ENCODE assay signal across 8 cellular contexts in genomic region chr13:37059848-37060192, GRCh38. TPM values are rescaled to one million over a fixed set of nuclear protein-coding genes. Genes with fewer than 3 reads are reported as not detected.
A peak's percentile ranks its signal among the peaks of the same experiment; 100 is the strongest.
DNase-seq lines count a peak whose midpoint lies in the region; ATAC-seq and TF ChIP-seq lines count a peak whose summit lies in the region.

No MANE protein-coding gene starts in this region.

- H4K20me1 ChIP-seq in Karpas-422 (ENCODE audit: insufficient read depth, low read depth, low read length), result no peaks in the 10 kb centered on the region

- H2AFZ ChIP-seq in Karpas-422 (ENCODE audit: low read length), result peak overlapping the region; percentile 83

- no peaks in the 10 kb centered on the region for H3K9me2 ChIP-seq in Karpas-422 (replicated peaks; ENCODE audit: insufficient read depth, low read length)

- no peak overlapping the region for H3K27ac ChIP-seq in Karpas-422 (ENCODE audit: low read length)

- peaks cover 5% of the 10 kb centered on the region for H3K36me3 ChIP-seq in Karpas-422 (ENCODE audit: insufficient read depth, low read length)

- H3K9me3 Mint-ChIP-seq in progenitor cell of endocrine pancreas (ENCODE audit: low read depth), result no peaks in the 10 kb centered on the region

- H3K36me3 Mint-ChIP-seq in progenitor cell of endocrine pancreas (ENCODE audit: insufficient read depth), result peaks cover 17% of the 10 kb centered on the region

- H3K4me1 Mint-ChIP-seq in progenitor cell of endocrine pancreas (ENCODE audit: low read depth), result peaks cover 6% of the 10 kb centered on the region

- H3K4me3 Mint-ChIP-seq in progenitor cell of endocrine pancreas (ENCODE audit: low read depth), result peak overlapping the region; percentile 90

- H3K9me3 ChIP-seq in Karpas-422 (ENCODE audit: low read length), result 0 out of 2 replicates have a peak, but pooled peaks cover 3% of the 10 kb centered on the region

- peak overlapping the region; percentile 77 for H3K4me3 ChIP-seq in AG09309 (ENCODE audit: control insufficient read depth, low read depth, low read length)
- peak overlapping the region; percentile 90 for H3K4me3 ChIP-seq in Karpas-422 (ENCODE audit: low read length)
- peak overlapping the region; percentile 85 for H3K4me3 ChIP-seq in epithelial cell of esophagus (ENCODE audit: low read length)

- H3K27ac Mint-ChIP-seq in progenitor cell of endocrine pancreas, result peak overlapping the region; percentile 99

- H3K79me2 ChIP-seq in Karpas-422 (ENCODE audit: low read length), result peaks cover 33% of the 10 kb centered on the region

- peak overlapping the region; percentile 89 for H3K4me2 ChIP-seq in Karpas-422 (ENCODE audit: low read depth, low read length, poor library complexity, severe bottlenecking)

- H3K9ac ChIP-seq in Karpas-422 (ENCODE audit: low read length), result peak overlapping the region; percentile 85

- H3K27me3 Mint-ChIP-seq in progenitor cell of endocrine pancreas, result no peaks in the 10 kb centered on the region

- DNase-seq in AG09309 (ENCODE audit: low read depth) (no peak), Karpas-422 (no peak), epithelial cell of esophagus (ENCODE audit: low read depth) (no peak), progenitor cell of endocrine pancreas (ENCODE audit: low spot score, unreplicated experiment) (no peak), NCI-H2196 treated with DMSO at 0.1 percent for 48 hours (lab: John Stamatoyannopoulos, UW; ENCODE audit: unreplicated experiment) (no peak), cerebellar nuclear complex (lab: John Stamatoyannopoulos, UW) (no peak)
- DNase-seq in activated CD4-positive, alpha-beta T cell treated with anti-CD3 and anti-CD28 coated beads, Interleukin-2, amount 50 U/mL, for 4 hours, result no peak

- TF ChIP-seq CTCF in AG09309 (IDR thresholded peaks at IDR 0.05; ENCODE audit: control insufficient read depth, insufficient read depth, low read depth, low read length, missing control alignments) (no peak), epithelial cell of esophagus (IDR thresholded peaks at IDR 0.05; ENCODE audit: insufficient read depth, low read depth, low read length, missing control alignments) (no peak), progenitor cell of endocrine pancreas (IDR thresholded peaks at IDR 0.05; ENCODE audit: unreplicated experiment) (no peak)

- ATAC-seq in GM19467 (IDR thresholded peaks at IDR 0.05; ENCODE audit: unreplicated experiment), result peak; percentile 26

- H3K4me1 ChIP-seq in Karpas-422 (ENCODE audit: low read length), result peaks cover 25% of the 10 kb centered on the region

- no peaks in the 10 kb centered on the region for H3K27me3 ChIP-seq in Karpas-422 (ENCODE audit: low read length)

RNA-seq across cellular contexts. Expression of gene SUPT20H, which starts 0.3 kb away (rescaled TPM):
- 46.1 and 95.5 TPM in 2 replicates for total RNA-seq in Karpas-422 (2014; rRNA removed; shearing (Covaris generic); ENCODE audit: low replicate concordance)
- 108 and 116 TPM in 2 replicates for total RNA-seq in progenitor cell of endocrine pancreas

RNA-seq across cellular contexts. Expression of gene CSNK1A1L, which starts 45.6 kb away (rescaled TPM):
- not detected in 2 replicates for total RNA-seq in Karpas-422 (2014; rRNA removed; shearing (Covaris generic); ENCODE audit: low replicate concordance)
- not detected in 2 replicates for total RNA-seq in progenitor cell of endocrine pancreas

RNA-seq across cellular contexts. Expression of gene EXOSC8, which starts 59.2 kb away (rescaled TPM):
- 49.4 and 75.2 TPM in 2 replicates for total RNA-seq in Karpas-422 (2014; rRNA removed; shearing (Covaris generic); ENCODE audit: low replicate concordance)
- total RNA-seq in progenitor cell of endocrine pancreas, result 65.6 and 75.0 TPM in 2 replicates
